22 cellular contexts compared by ENCODE assay signal in genomic region chr10:108374991-108375390, GRCh38.
"Had no signal": no experiment of that assay in that cellular context is flagged by ENCODE, and none has a peak within 500 bp of the region (broad histone marks: within the 10 kb centered on the region; RNA-seq: fewer than 3 reads in every experiment).

No MANE protein-coding gene starts in this region.

- H3K36me3 ChIP-seq: colonic mucosa, esophagus muscularis mucosa, gastroesophageal sphincter, heart right ventricle, left lung, lower lobe of right lung had no signal

- H3K27me3 ChIP-seq: colonic mucosa, esophagus muscularis mucosa, foreskin keratinocyte, gastroesophageal sphincter, heart right ventricle, left lung had no signal

- H3K9me3 ChIP-seq: colonic mucosa, lower lobe of right lung, mucosa of descending colon had no signal

- DNase-seq: colonic mucosa; cortex of kidney; effector CD8-positive, alpha-beta T cell; effector memory CD8-positive, alpha-beta T cell; endodermal cell; heart right ventricle; hippocampal formation; left cardiac atrium; left lung; left ventricle myocardium superior; lower lobe of right lung; mesenchymal stem cell; mucosa of descending colon; naive B cell; naive thymus-derived CD8-positive, alpha-beta T cell had no signal

- H3K4me1 ChIP-seq: colonic mucosa, esophagus muscularis mucosa, foreskin keratinocyte, gastroesophageal sphincter, heart right ventricle, left lung, lower lobe of right lung had no signal

- H3K27ac ChIP-seq: colonic mucosa, esophagus muscularis mucosa, foreskin keratinocyte, gastroesophageal sphincter, heart right ventricle, left lung, lower lobe of right lung had no signal

- H3K4me3 ChIP-seq: colonic mucosa, esophagus muscularis mucosa, gastroesophageal sphincter, heart right ventricle, left lung, lower lobe of right lung, mucosa of descending colon had no signal

- FAIRE-seq: endometrium, frontal cortex, islet of Langerhans, keratinocyte had no signal
